In the genomic region with DNA sequence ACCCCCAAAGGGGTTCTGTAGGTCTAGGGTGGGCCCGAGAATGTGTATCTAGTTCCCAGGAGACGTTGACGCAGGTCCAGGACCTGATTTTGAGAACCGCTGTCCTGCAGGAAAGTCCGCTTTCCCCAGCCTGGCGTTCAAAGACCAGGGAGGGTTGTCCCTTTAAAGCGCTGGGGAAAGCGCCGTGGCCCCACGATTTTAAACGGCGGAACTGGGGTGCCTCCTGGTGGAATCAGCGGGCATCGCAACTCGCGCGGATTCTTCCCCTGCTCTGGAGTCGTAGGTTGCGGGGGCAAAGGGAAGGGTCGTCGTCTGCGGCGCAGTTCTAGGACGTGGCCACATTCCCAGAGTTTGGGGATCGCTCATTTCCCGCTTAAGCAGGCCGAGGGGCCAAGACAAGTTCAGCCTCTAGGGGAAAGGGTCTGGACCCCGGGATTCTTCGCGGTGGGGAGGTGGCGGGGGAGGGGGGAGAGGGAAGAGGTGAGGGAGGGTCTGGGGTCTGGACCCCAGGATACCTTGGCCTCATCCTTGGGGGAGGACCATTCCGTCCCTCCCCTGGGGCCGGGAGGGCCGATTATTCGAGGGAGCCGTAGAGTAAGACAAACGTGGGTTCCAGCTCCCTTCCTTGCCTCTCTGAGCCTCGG, we compare ENCODE assay signal across 1 cellular context.
TF ChIP-seq lines count a peak whose summit lies in the region.

No MANE protein-coding gene starts in this region.

TF ChIP-seq in K562, 482 proteins besides CTCF, POLR2A, EP300 and RAD21:
- TF ChIP-seq ARHGAP35 (IDR thresholded peaks at IDR 0.05; ENCODE audit: partially characterized antibody) (no peak), CBX3 (IDR thresholded peaks at IDR 0.05; ENCODE audit: borderline replicate concordance in 1 of 2, low read length in 2 of 2) (no peak), DEAF1 (CRISPR knock-in tag; IDR thresholded peaks at IDR 0.05) (peak; percentile 96), ZFP91 (CRISPR knock-in tag; IDR thresholded peaks at IDR 0.05) (peak; percentile 87), CC2D1A (IDR thresholded peaks at IDR 0.05) (peak; percentile 86), JUND (IDR thresholded peaks at IDR 0.05; ENCODE audit: borderline replicate concordance, low read depth, low read length) (0 out of 2 replicates have a peak, but pooled peaks have one; percentile 21), JUND (tag; IDR thresholded peaks at IDR 0.05; ENCODE audit: borderline replicate concordance, low read depth, low read length) (no peak; the same call in 2 of the 3 replicates), VEZF1 (CRISPR knock-in tag; IDR thresholded peaks at IDR 0.05) (peak; percentile 37), MTA1 (IDR thresholded peaks at IDR 0.05; ENCODE audit: borderline replicate concordance) (no peak), STAG1 (CRISPR knock-in tag; IDR thresholded peaks at IDR 0.05; ENCODE audit: borderline replicate concordance) (peak; percentile 93; the same call in 1 of the 2 replicates), SMC3 (conservative IDR thresholded peaks at IDR 0.05; ENCODE audit: insufficient read depth, low read depth, low read length) (peak; percentile 98), ZNF347 (CRISPR knock-in tag; IDR thresholded peaks at IDR 0.05; ENCODE audit: low read depth) (no peak), MAZ (CRISPR knock-in tag; conservative IDR thresholded peaks at IDR 0.05 in 1 of 2, IDR thresholded peaks at IDR 0.05 in 1 of 2) (peak; percentile 37 to 68; a peak in 3 of 4 replicates), ZNF263 (CRISPR knock-in tag; IDR thresholded peaks at IDR 0.05; ENCODE audit: borderline replicate concordance) (0 out of 2 replicates have a peak, but pooled peaks have one; percentile 40), RFX5 (IDR thresholded peaks at IDR 0.05; ENCODE audit: low read depth, low read length) (no peak), SPI1 (IDR thresholded peaks at IDR 0.05; ENCODE audit: borderline replicate concordance, low read depth, low read length) (0 out of 2 replicates have a peak, but pooled peaks have one; percentile 23), ZBTB7A (IDR thresholded peaks at IDR 0.05; ENCODE audit: borderline replicate concordance, control insufficient read depth, low read depth, low read length) (peak; percentile 44; the same call in 1 of the 2 replicates), U2AF1 (optimal IDR thresholded peaks at IDR 0.05; ENCODE audit: low read depth, low read length) (no peak), ZNF407 (IDR thresholded peaks at IDR 0.05; ENCODE audit: low read depth) (no peak), RB1 (IDR thresholded peaks at IDR 0.05; ENCODE audit: low read depth) (peak; percentile 82; the same call in 1 of the 2 replicates), ARID4B (CRISPR knock-in tag; IDR thresholded peaks at IDR 0.05) (0 out of 2 replicates have a peak, but pooled peaks have one; percentile 28), ZKSCAN3 (CRISPR knock-in tag; IDR thresholded peaks at IDR 0.05) (no peak), ESRRA (IDR thresholded peaks at IDR 0.05; ENCODE audit: borderline replicate concordance, low read depth) (no peak), BCOR (IDR thresholded peaks at IDR 0.05) (peak; percentile 10; the same call in 1 of the 2 replicates), DIDO1 (tag; IDR thresholded peaks at IDR 0.05; ENCODE audit: low read depth) (no peak), MIER1 (IDR thresholded peaks at IDR 0.05; ENCODE audit: low read depth) (no peak), ARID2 (IDR thresholded peaks at IDR 0.05) (peak; percentile 89), BRD9 (IDR thresholded peaks at IDR 0.05; ENCODE audit: low read depth, partially characterized antibody) (no peak), RBM34 (IDR thresholded peaks at IDR 0.05; ENCODE audit: borderline replicate concordance, insufficient read depth, low read length) (no peak), ZNF384 (IDR thresholded peaks at IDR 0.05; ENCODE audit: low read depth, low read length) (peak; percentile 69; the same call in 1 of the 2 replicates), TAL1 (IDR thresholded peaks at IDR 0.05) (no peak), CXXC5 (CRISPR knock-in tag; IDR thresholded peaks at IDR 0.05) (peak; percentile 16; the same call in 1 of the 2 replicates)
